12 cellular contexts compared by ENCODE assay signal in the genomic region with DNA sequence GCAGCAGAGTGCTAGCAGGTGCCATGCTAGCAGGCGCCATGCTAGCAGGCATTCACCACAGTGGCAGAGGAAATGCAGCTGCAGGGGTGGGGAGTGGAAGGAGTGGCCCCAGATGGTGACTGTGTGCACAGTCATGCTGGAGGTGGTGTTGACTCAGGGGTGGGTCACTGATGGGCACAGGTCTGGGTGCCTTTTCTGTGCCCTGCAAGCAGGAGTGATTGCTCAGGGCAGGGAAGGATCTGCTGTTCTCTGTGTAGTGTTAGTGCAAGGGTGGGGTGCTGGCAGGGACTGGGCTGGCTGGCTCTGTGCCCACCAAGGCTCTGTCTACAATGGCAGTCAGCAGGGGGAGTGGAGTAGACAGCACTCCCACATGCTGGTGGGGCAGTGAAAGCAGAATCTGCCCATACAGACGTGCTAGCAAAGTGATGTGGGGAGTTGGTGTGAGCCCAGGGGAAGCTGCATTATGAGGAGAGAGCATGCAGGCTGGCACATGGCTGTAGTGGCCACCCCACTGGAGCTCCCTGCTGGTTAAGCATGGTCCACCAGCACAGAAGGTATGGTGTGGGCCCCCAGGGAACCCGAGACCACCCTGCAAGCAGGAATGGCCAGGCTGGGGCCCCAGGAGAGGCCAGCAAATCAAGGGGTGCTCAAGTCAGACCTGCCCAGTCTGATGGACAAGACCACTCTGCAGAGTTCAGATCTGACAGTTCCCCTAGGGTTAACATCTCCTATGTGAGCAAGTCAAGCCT. TPM values are rescaled to one million over a fixed set of nuclear protein-coding genes. Genes with fewer than 3 reads are reported as not detected.
DNase-seq lines count a peak whose midpoint lies in the region; ATAC-seq and TF ChIP-seq lines count a peak whose summit lies in the region.
"Had no signal": no experiment of that assay in that cellular context is flagged by ENCODE, and none has a peak within 500 bp of the region (broad histone marks: within the 10 kb centered on the region; RNA-seq: fewer than 3 reads in every experiment).

No MANE protein-coding gene starts in this region.

- no peak for TF ChIP-seq POLR2A in gastroesophageal sphincter (IDR thresholded peaks at IDR 0.05)

- H3K4me3 ChIP-seq in PC-3 (ENCODE audit: low read length) (no peak overlapping the region), fibroblast of mammary gland (ENCODE audit: control insufficient read depth, low read depth, low read length) (no peak overlapping the region), upper lobe of right lung (no peak overlapping the region), gastroesophageal sphincter (no peak overlapping the region)

- no TSS peak for BruUV-seq in PC-3 (replicated peaks; lab: Mats Ljungman, UMichigan)

- H3F3A ChIP-seq in PC-3 (ENCODE audit: low read length, unreplicated experiment) = no peaks in the 10 kb centered on the region

- H3K79me2 ChIP-seq in PC-3 (ENCODE audit: low read length) = 0 out of 2 replicates have a peak, but pooled peaks cover 4% of the 10 kb centered on the region

- H3K27me3 ChIP-seq in PC-3 (ENCODE audit: low read length) (no peaks in the 10 kb centered on the region), upper lobe of right lung (no peaks in the 10 kb centered on the region), gastroesophageal sphincter (no peaks in the 10 kb centered on the region)

- H2AFZ ChIP-seq in PC-3 (ENCODE audit: low read length) = no peak overlapping the region

- POLR2A ChIA-PET in PC-3 (lab: Charles Lee; ENCODE audit: unreplicated experiment) = no interaction called here

- CTCF ChIA-PET in PC-3 (lab: Charles Lee) = no interaction called here

- TF ChIP-seq EP300 in gastroesophageal sphincter (IDR thresholded peaks at IDR 0.05) = no peak

- H3K9me3 ChIP-seq in PC-3 (ENCODE audit: low read length) = no peaks in the 10 kb centered on the region
- no peaks in the 10 kb centered on the region for H3K9me3 ChIP-seq in upper lobe of right lung
- peaks cover 0 to 11% (median 0%) of the 10 kb centered on the region in 3 donors for H3K9me3 ChIP-seq in gastroesophageal sphincter

- peaks cover 13% of the 10 kb centered on the region for H3K4me1 ChIP-seq in PC-3 (ENCODE audit: insufficient read depth, low read length)
- no peaks in the 10 kb centered on the region for H3K4me1 ChIP-seq in upper lobe of right lung
- H3K4me1 ChIP-seq in gastroesophageal sphincter = peaks cover 0 to 16% (median 0%) of the 10 kb centered on the region in 3 donors

- H3K36me3 ChIP-seq in PC-3 (ENCODE audit: low read depth, low read length) = no peaks in the 10 kb centered on the region
- H3K36me3 ChIP-seq in upper lobe of right lung = no peaks in the 10 kb centered on the region
- H3K36me3 ChIP-seq in gastroesophageal sphincter = peaks cover 0 to 13% of the 10 kb centered on the region in 2 donors

- no peak overlapping the region for H3K9ac ChIP-seq in PC-3 (ENCODE audit: low read length)

- H4K20me1 ChIP-seq in PC-3 (ENCODE audit: low read length) = no peaks in the 10 kb centered on the region

- peak; percentile 92 for ATAC-seq in PC-3
- ATAC-seq in upper lobe of right lung = peak; percentile 39
- no peak for ATAC-seq in HG02759 (IDR thresholded peaks at IDR 0.05; ENCODE audit: unreplicated experiment)
- ATAC-seq in gastroesophageal sphincter = no peak
- ATAC-seq: activated CD8-positive, alpha-beta memory T cell treated with anti-CD3 and anti-CD28 coated beads, Interleukin-2, amount 10 ng/mL, durations not matched to agents 7 days and 5 days had no signal

- H3K27ac ChIP-seq in PC-3 (ENCODE audit: low read length) (peak overlapping the region; percentile 35; the same call in 1 of the 2 replicates), upper lobe of right lung (no peak overlapping the region), gastroesophageal sphincter (no peak overlapping the region)

- peak overlapping the region; percentile 18; the same call in 1 of the 2 replicates for H3K4me2 ChIP-seq in PC-3 (ENCODE audit: low read length)

- TF ChIP-seq CTCF in PC-3 (conservative IDR thresholded peaks at IDR 0.05; ENCODE audit: low read depth, low read length) = no peak
- TF ChIP-seq CTCF in fibroblast of mammary gland (conservative IDR thresholded peaks at IDR 0.05; ENCODE audit: control insufficient read depth, insufficient read depth, low read depth, low read length) = no peak
- no peak for TF ChIP-seq CTCF in upper lobe of right lung (IDR thresholded peaks at IDR 0.05)
- TF ChIP-seq CTCF in gastroesophageal sphincter (IDR thresholded peaks at IDR 0.05) = no peak

- no CpG with 5 or more reads among the region's 3 CpGs for WGBS in gastroesophageal sphincter (ENCODE audit: low coverage in 1 of 2), 2 donors

- intact Hi-C loops in PC-3 (cut with micrococcal nuclease) (loop anchor here (5.0 kb wide), 1 partner anchor 267 kb away; no protein-coding TSS in a partner anchor), upper lobe of right lung (cut with DNase I) (no loop called here)

- no peaks in the 10 kb centered on the region for H3K9me2 ChIP-seq in PC-3 (replicated peaks; ENCODE audit: low read length)

- peak; percentile 27 for DNase-seq in stimulated activated CD4-positive, alpha-beta T cell treated with anti-CD3 and anti-CD28 coated beads, Interleukin-15, amount 100 ng/mL, for 24 hours
- no peak for DNase-seq in stimulated activated CD4-positive, alpha-beta T cell treated with anti-CD3 and anti-CD28 coated beads, Interleukin-4, amount 100 ng/mL, for 4 hours
- DNase-seq in PC-3 (peak; percentile 76), fibroblast of mammary gland (ENCODE audit: low read depth) (peak; percentile 41), upper lobe of right lung (no peak), DMS79 treated with DMSO at 0.1 percent for 48 hours (lab: John Stamatoyannopoulos, UW) (no peak)
- DNase-seq: activated CD8-positive, alpha-beta memory T cell treated with anti-CD3 and anti-CD28 coated beads, Interleukin-2, amount 10 ng/mL, durations not matched to agents 7 days and 5 days; KBM-7; NCI-H526; T-cell had no signal

RNA-seq across cellular contexts. Expression of gene TSPYL4, which starts 11.4 kb away (rescaled TPM):
- 8.0 and 10.1 TPM in 2 replicates for total RNA-seq in PC-3 (2014; rRNA removed)
- 13.6 TPM for total RNA-seq in upper lobe of right lung
- total RNA-seq in gastroesophageal sphincter = 10 to 100 TPM; 19.1 to 28.5 (median 20.0) TPM

RNA-seq across cellular contexts. Expression of gene TSPYL1, which starts 14.5 kb away (rescaled TPM):
- total RNA-seq in PC-3 (2014; rRNA removed) (35.1 and 38.8 TPM in 2 replicates), upper lobe of right lung (86.2 TPM), gastroesophageal sphincter (100 to 1,000 TPM in 3 of 4 donors, 10 to 100 TPM in 1; 99.3 to 105 (median 100) TPM)

Comparison
In these comparisons a context has a peak if more than half of its experiments do, and no peak if none do; other contexts are left out.
1. DNase-seq: peak in stimulated activated CD4-positive, alpha-beta T cell treated with anti-CD3 and anti-CD28 coated beads, Interleukin-15, amount 100 ng/mL, for 24 hours (single experiment), PC-3 (single experiment) and fibroblast of mammary gland (single experiment); none in stimulated activated CD4-positive, alpha-beta T cell treated with anti-CD3 and anti-CD28 coated beads, Interleukin-4, amount 100 ng/mL, for 4 hours (0 of 2), upper lobe of right lung (single experiment) and DMS79 treated with DMSO at 0.1 percent for 48 hours (single experiment).
2. ATAC-seq: peak in PC-3 (single experiment) and upper lobe of right lung (single experiment); none in HG02759 (single experiment) and gastroesophageal sphincter (single experiment).